13 cellular contexts compared by ENCODE assay signal in genomic region chr1:87120779-87121178, GRCh38.
DNase-seq lines count a peak whose midpoint lies in the region; ATAC-seq and TF ChIP-seq lines count a peak whose summit lies in the region.
"Had no signal": no experiment of that assay in that cellular context is flagged by ENCODE, and none has a peak within 500 bp of the region (broad histone marks: within the 10 kb centered on the region; RNA-seq: fewer than 3 reads in every experiment).

No MANE protein-coding gene starts in this region.

- intact Hi-C loops in activated CD8-positive, alpha-beta T cell treated with anti-CD3 and anti-CD28 coated beads for 36 hours (cut with micrococcal nuclease): no loop called here

- H3K4me3 Mint-ChIP-seq in activated CD8-positive, alpha-beta T cell treated with anti-CD3 and anti-CD28 coated beads for 36 hours: no peak overlapping the region
- no peak overlapping the region for H3K4me3 Mint-ChIP-seq in activated CD8-positive, alpha-beta T cell treated with anti-CD3 and anti-CD28 coated beads, Interleukin-2, amount 10 ng/mL, durations not matched to agents 7 days and 5 days
- no peak overlapping the region for H3K4me3 Mint-ChIP-seq in progenitor cell of endocrine pancreas (ENCODE audit: low read depth)
- H3K4me3 Mint-ChIP-seq in activated T-cell treated with anti-CD3 and anti-CD28 coated beads, Interleukin-2, amount 50 U/mL, for 24 hours: no peak overlapping the region
- H3K4me3 Mint-ChIP-seq: activated CD4-positive, alpha-beta T cell treated with anti-CD3 and anti-CD28 coated beads, Interleukin-2, amount 10 ng/mL, durations not matched to agents 24 days and 14 days had no signal

- ATAC-seq in activated CD8-positive, alpha-beta T cell treated with anti-CD3 and anti-CD28 coated beads for 36 hours: no peak
- no peak for ATAC-seq in activated CD8-positive, alpha-beta T cell treated with anti-CD3 and anti-CD28 coated beads, Interleukin-2, amount 10 ng/mL, durations not matched to agents 7 days and 5 days
- ATAC-seq: heart right ventricle had no signal

- H3K27ac Mint-ChIP-seq in activated CD8-positive, alpha-beta T cell treated with anti-CD3 and anti-CD28 coated beads for 36 hours: no peak overlapping the region
- no peak overlapping the region for H3K27ac Mint-ChIP-seq in activated CD8-positive, alpha-beta T cell treated with anti-CD3 and anti-CD28 coated beads, Interleukin-2, amount 10 ng/mL, durations not matched to agents 7 days and 5 days
- H3K27ac Mint-ChIP-seq in progenitor cell of endocrine pancreas: no peak overlapping the region
- H3K27ac Mint-ChIP-seq in activated T-cell treated with anti-CD3 and anti-CD28 coated beads, Interleukin-2, amount 50 U/mL, for 24 hours: no peak overlapping the region
- H3K27ac Mint-ChIP-seq: activated CD4-positive, alpha-beta T cell treated with anti-CD3 and anti-CD28 coated beads, Interleukin-2, amount 10 ng/mL, durations not matched to agents 24 days and 14 days had no signal

- CTCF ChIA-PET in activated CD8-positive, alpha-beta T cell treated with anti-CD3 and anti-CD28 coated beads for 36 hours (lab: Charles Lee): interaction anchor here (1.5 to 1.6 kb wide), 2 partner anchors 10 to 12 kb away, joined by 5 read pairs; no protein-coding TSS in a partner anchor
- CTCF ChIA-PET in activated CD8-positive, alpha-beta T cell treated with anti-CD3 and anti-CD28 coated beads, Interleukin-2, amount 10 ng/mL, durations not matched to agents 7 days and 5 days (lab: Charles Lee): interaction anchor here (1.6 kb wide), 1 partner anchor 10 kb away, joined by 6 read pairs; no protein-coding TSS in a partner anchor

- POLR2A ChIA-PET in activated CD8-positive, alpha-beta T cell treated with anti-CD3 and anti-CD28 coated beads for 36 hours (lab: Charles Lee): interaction anchor here (0.6 kb wide), 1 partner anchor 13 kb away, joined by 4 read pairs; no protein-coding TSS in a partner anchor
- POLR2A ChIA-PET in activated CD8-positive, alpha-beta T cell treated with anti-CD3 and anti-CD28 coated beads, Interleukin-2, amount 10 ng/mL, durations not matched to agents 7 days and 5 days (lab: Charles Lee): no interaction called here

- no peaks in the 10 kb centered on the region for H3K4me1 Mint-ChIP-seq in activated CD8-positive, alpha-beta T cell treated with anti-CD3 and anti-CD28 coated beads for 36 hours (ENCODE audit: low read depth)
- H3K4me1 Mint-ChIP-seq in activated CD8-positive, alpha-beta T cell treated with anti-CD3 and anti-CD28 coated beads, Interleukin-2, amount 10 ng/mL, durations not matched to agents 7 days and 5 days (ENCODE audit: low read depth): no peaks in the 10 kb centered on the region
- no peaks in the 10 kb centered on the region for H3K4me1 Mint-ChIP-seq in progenitor cell of endocrine pancreas (ENCODE audit: low read depth)
- no peaks in the 10 kb centered on the region for H3K4me1 Mint-ChIP-seq in activated T-cell treated with anti-CD3 and anti-CD28 coated beads, Interleukin-2, amount 50 U/mL, for 24 hours (ENCODE audit: low read depth)
- H3K4me1 Mint-ChIP-seq: activated CD4-positive, alpha-beta T cell treated with anti-CD3 and anti-CD28 coated beads, Interleukin-2, amount 10 ng/mL, durations not matched to agents 24 days and 14 days had no signal

- H3K9me3 Mint-ChIP-seq in activated CD8-positive, alpha-beta T cell treated with anti-CD3 and anti-CD28 coated beads for 36 hours: no peaks in the 10 kb centered on the region
- H3K9me3 Mint-ChIP-seq in activated CD8-positive, alpha-beta T cell treated with anti-CD3 and anti-CD28 coated beads, Interleukin-2, amount 10 ng/mL, durations not matched to agents 7 days and 5 days (ENCODE audit: insufficient read depth): no peaks in the 10 kb centered on the region
- no peaks in the 10 kb centered on the region for H3K9me3 Mint-ChIP-seq in progenitor cell of endocrine pancreas (ENCODE audit: low read depth)
- H3K9me3 Mint-ChIP-seq in activated T-cell treated with anti-CD3 and anti-CD28 coated beads, Interleukin-2, amount 50 U/mL, for 24 hours: no peaks in the 10 kb centered on the region
- H3K9me3 Mint-ChIP-seq: activated CD4-positive, alpha-beta T cell treated with anti-CD3 and anti-CD28 coated beads, Interleukin-2, amount 10 ng/mL, durations not matched to agents 24 days and 14 days had no signal

- no peaks in the 10 kb centered on the region for H3K36me3 Mint-ChIP-seq in activated CD8-positive, alpha-beta T cell treated with anti-CD3 and anti-CD28 coated beads for 36 hours (ENCODE audit: low read depth)
- H3K36me3 Mint-ChIP-seq in activated CD8-positive, alpha-beta T cell treated with anti-CD3 and anti-CD28 coated beads, Interleukin-2, amount 10 ng/mL, durations not matched to agents 7 days and 5 days (ENCODE audit: low read depth): no peaks in the 10 kb centered on the region
- H3K36me3 Mint-ChIP-seq in progenitor cell of endocrine pancreas (ENCODE audit: insufficient read depth): no peaks in the 10 kb centered on the region
- no peaks in the 10 kb centered on the region for H3K36me3 Mint-ChIP-seq in activated T-cell treated with anti-CD3 and anti-CD28 coated beads, Interleukin-2, amount 50 U/mL, for 24 hours (ENCODE audit: low read depth)

- DNase-seq in activated CD8-positive, alpha-beta T cell treated with anti-CD3 and anti-CD28 coated beads for 36 hours: peak; percentile 29
- no peak for DNase-seq in activated CD8-positive, alpha-beta T cell treated with anti-CD3 and anti-CD28 coated beads, Interleukin-2, amount 10 ng/mL, durations not matched to agents 7 days and 5 days
- DNase-seq in Kasumi-1 (lab: John Stamatoyannopoulos, UW) (peak; percentile 2 to 10), cerebellar cortex (ENCODE audit: low spot score) (peak; percentile 5), progenitor cell of endocrine pancreas (ENCODE audit: low spot score, unreplicated experiment) (no peak), NCI-H1092 treated with DMSO at 0.1 percent for 48 hours (lab: John Stamatoyannopoulos, UW) (no peak), COR-L47 (lab: John Stamatoyannopoulos, UW) (no peak)
- DNase-seq in activated T-cell treated with anti-CD3 and anti-CD28 coated beads, Interleukin-2, amount 50 U/mL, for 24 hours: no peak
- DNase-seq: activated CD4-positive, alpha-beta T cell treated with anti-CD3 and anti-CD28 coated beads, Interleukin-2, amount 10 ng/mL, durations not matched to agents 24 days and 14 days; activated naive CD4-positive, alpha-beta T cell treated with Interleukin-2 at 50 U/mL for 16 hours; dorsolateral prefrontal cortex; heart right ventricle; NCI-H1694 treated with DMSO at 0.1 percent for 48 hours had no signal

- no peaks in the 10 kb centered on the region for H3K27me3 Mint-ChIP-seq in activated CD8-positive, alpha-beta T cell treated with anti-CD3 and anti-CD28 coated beads for 36 hours
- H3K27me3 Mint-ChIP-seq in activated CD8-positive, alpha-beta T cell treated with anti-CD3 and anti-CD28 coated beads, Interleukin-2, amount 10 ng/mL, durations not matched to agents 7 days and 5 days (ENCODE audit: low read depth): peaks cover 5% of the 10 kb centered on the region
- H3K27me3 Mint-ChIP-seq in progenitor cell of endocrine pancreas: peaks cover 4% of the 10 kb centered on the region
- H3K27me3 Mint-ChIP-seq in activated T-cell treated with anti-CD3 and anti-CD28 coated beads, Interleukin-2, amount 50 U/mL, for 24 hours: no peaks in the 10 kb centered on the region
- H3K27me3 Mint-ChIP-seq: activated CD4-positive, alpha-beta T cell treated with anti-CD3 and anti-CD28 coated beads, Interleukin-2, amount 10 ng/mL, durations not matched to agents 24 days and 14 days had no signal

- peak; percentile 19 for TF ChIP-seq CTCF in activated CD8-positive, alpha-beta T cell treated with anti-CD3 and anti-CD28 coated beads for 36 hours (IDR thresholded peaks at IDR 0.05)
- TF ChIP-seq CTCF in progenitor cell of endocrine pancreas (IDR thresholded peaks at IDR 0.05; ENCODE audit: unreplicated experiment): peak; percentile 31

Comparison
In these comparisons a context has a peak if more than half of its experiments do, and no peak if none do; other contexts are left out.
1. DNase-seq: peak in activated CD8-positive, alpha-beta T cell treated with anti-CD3 and anti-CD28 coated beads for 36 hours (single experiment), Kasumi-1 (2 of 2) and cerebellar cortex (single experiment); none in activated CD8-positive, alpha-beta T cell treated with anti-CD3 and anti-CD28 coated beads, Interleukin-2, amount 10 ng/mL, durations not matched to agents 7 days and 5 days (single experiment), progenitor cell of endocrine pancreas (single experiment), NCI-H1092 treated with DMSO at 0.1 percent for 48 hours (single experiment), activated T-cell treated with anti-CD3 and anti-CD28 coated beads, Interleukin-2, amount 50 U/mL, for 24 hours (single experiment) and COR-L47 (single experiment).